ENCODE assay signal across 1 cellular context in the genomic region with DNA sequence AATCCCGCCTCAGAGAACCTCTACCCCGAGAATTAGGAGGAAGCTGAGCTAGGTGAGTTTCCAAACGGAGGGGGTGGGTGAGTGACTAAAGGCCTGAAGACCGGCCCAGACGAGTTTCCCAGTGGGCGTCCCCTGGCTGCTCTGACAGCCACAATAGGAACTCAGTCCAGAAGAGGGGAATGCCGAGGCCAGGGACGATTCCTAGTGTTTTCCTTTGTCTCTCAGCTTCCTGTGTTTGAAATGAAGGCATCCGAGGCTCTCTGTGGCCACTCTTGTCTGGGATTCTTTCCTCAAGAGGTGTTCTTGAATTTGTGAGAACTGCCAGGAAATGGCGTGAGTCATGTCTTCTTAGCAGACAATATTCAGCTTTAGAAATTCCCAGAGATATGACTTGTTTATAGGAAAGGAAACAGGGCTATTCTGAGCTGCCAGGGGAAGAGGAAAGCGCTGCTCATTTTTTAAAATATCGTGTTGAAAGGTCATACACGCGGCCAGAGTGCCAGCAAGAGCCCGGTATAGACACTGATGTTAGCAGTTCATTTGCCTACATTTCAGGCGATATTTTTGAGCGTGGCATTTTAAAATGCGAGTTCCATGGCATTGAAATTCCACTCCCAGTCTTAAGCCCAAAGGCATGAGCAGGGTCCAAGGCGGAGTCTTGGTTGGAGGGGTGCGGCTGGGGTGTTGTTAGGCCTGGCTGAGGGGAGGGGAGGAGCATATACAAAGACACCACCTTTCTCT.
TF ChIP-seq lines count a peak whose summit lies in the region.

No MANE protein-coding gene starts in this region.

TF ChIP-seq in GM12878, 131 proteins besides CTCF, POLR2A, EP300 and RAD21 (continued from another document and continues in another):
- TF ChIP-seq EZH2 (IDR thresholded peaks at IDR 0.05; ENCODE audit: borderline replicate concordance, control insufficient read depth, low read depth, low read length) (no peak), POLR2AphosphoS5 (IDR thresholded peaks at IDR 0.05; ENCODE audit: low read length) (peak; percentile 58; the same call in 1 of the 2 replicates), PAX5 (IDR thresholded peaks at IDR 0.05; ENCODE audit: borderline replicate concordance, low read depth, low read length) (no peak; the same call in 1 of the 2 replicates), ZNF24 (IDR thresholded peaks at IDR 0.05) (no peak), RUNX3 (IDR thresholded peaks at IDR 0.05; ENCODE audit: low read length) (peak; percentile 3; the same call in 1 of the 2 replicates), SIN3A (IDR thresholded peaks at IDR 0.05; ENCODE audit: low read depth, low read length) (no peak), TARDBP (IDR thresholded peaks at IDR 0.05; ENCODE audit: borderline replicate concordance) (no peak), BHLHE40 (IDR thresholded peaks at IDR 0.05; ENCODE audit: borderline replicate concordance in 1 of 2, low read depth in 2 of 2, low read length in 1 of 2) (peak in 1 of 2 experiments; percentile 22; a peak in 1 of 4 replicates), ATF7 (IDR thresholded peaks at IDR 0.05; ENCODE audit: low read depth) (no peak; the same call in 1 of the 2 replicates), CBFB (IDR thresholded peaks at IDR 0.05; ENCODE audit: low read depth) (no peak), NR2C2 (IDR thresholded peaks at IDR 0.05; ENCODE audit: borderline replicate concordance, control insufficient read depth, insufficient read length, low read depth) (no peak), ZBED1 (IDR thresholded peaks at IDR 0.05; ENCODE audit: borderline replicate concordance) (no peak), EGR1 (IDR thresholded peaks at IDR 0.05; ENCODE audit: borderline replicate concordance in 1 of 2, low read depth in 2 of 2, low read length in 2 of 2) (no peak), KLF5 (IDR thresholded peaks at IDR 0.05; ENCODE audit: partially characterized antibody) (no peak), MEF2A (IDR thresholded peaks at IDR 0.05; ENCODE audit: insufficient read depth, low read depth, low read length) (no peak), RBBP5 (conservative IDR thresholded peaks at IDR 0.05) (no peak), CHD4 (IDR thresholded peaks at IDR 0.05) (no peak), MTA3 (IDR thresholded peaks at IDR 0.05; ENCODE audit: borderline replicate concordance, low read length) (no peak), BRCA1 (IDR thresholded peaks at IDR 0.05; ENCODE audit: low read depth, low read length) (no peak), EED (IDR thresholded peaks at IDR 0.05; ENCODE audit: low read depth) (peak; percentile 81), DPF2 (IDR thresholded peaks at IDR 0.05) (0 out of 2 replicates have a peak, but pooled peaks have one; percentile 39), WRNIP1 (IDR thresholded peaks at IDR 0.05; ENCODE audit: borderline replicate concordance, low read depth, low read length) (no peak), CREM (IDR thresholded peaks at IDR 0.05; ENCODE audit: low read depth) (no peak), CEBPB (IDR thresholded peaks at IDR 0.05; ENCODE audit: borderline replicate concordance in 1 of 2, low read depth in 2 of 2, low read length in 2 of 2) (no peak), STAT1 (conservative IDR thresholded peaks at IDR 0.05) (no peak), JUNB (IDR thresholded peaks at IDR 0.05) (no peak; the same call in 1 of the 2 replicates), RAD51 (IDR thresholded peaks at IDR 0.05) (no peak), TCF7 (IDR thresholded peaks at IDR 0.05; ENCODE audit: borderline replicate concordance) (no peak), LARP7 (IDR thresholded peaks at IDR 0.05) (no peak)
- TF ChIP-seq, protein P1, sequence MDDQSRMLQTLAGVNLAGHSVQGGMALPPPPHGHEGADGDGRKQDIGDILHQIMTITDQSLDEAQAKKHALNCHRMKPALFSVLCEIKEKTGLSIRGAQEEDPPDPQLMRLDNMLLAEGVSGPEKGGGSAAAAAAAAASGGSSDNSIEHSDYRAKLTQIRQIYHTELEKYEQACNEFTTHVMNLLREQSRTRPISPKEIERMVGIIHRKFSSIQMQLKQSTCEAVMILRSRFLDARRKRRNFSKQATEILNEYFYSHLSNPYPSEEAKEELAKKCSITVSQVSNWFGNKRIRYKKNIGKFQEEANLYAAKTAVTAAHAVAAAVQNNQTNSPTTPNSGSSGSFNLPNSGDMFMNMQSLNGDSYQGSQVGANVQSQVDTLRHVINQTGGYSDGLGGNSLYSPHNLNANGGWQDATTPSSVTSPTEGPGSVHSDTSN (IDR thresholded peaks at IDR 0.05; ENCODE audit: insufficient replicate concordance, low read depth, low read length), result no peak
- TF ChIP-seq, protein P2, sequence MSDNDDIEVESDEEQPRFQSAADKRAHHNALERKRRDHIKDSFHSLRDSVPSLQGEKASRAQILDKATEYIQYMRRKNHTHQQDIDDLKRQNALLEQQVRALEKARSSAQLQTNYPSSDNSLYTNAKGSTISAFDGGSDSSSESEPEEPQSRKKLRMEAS (IDR thresholded peaks at IDR 0.05; ENCODE audit: low read depth, low read length), result no peak
- TF ChIP-seq, protein P3, sequence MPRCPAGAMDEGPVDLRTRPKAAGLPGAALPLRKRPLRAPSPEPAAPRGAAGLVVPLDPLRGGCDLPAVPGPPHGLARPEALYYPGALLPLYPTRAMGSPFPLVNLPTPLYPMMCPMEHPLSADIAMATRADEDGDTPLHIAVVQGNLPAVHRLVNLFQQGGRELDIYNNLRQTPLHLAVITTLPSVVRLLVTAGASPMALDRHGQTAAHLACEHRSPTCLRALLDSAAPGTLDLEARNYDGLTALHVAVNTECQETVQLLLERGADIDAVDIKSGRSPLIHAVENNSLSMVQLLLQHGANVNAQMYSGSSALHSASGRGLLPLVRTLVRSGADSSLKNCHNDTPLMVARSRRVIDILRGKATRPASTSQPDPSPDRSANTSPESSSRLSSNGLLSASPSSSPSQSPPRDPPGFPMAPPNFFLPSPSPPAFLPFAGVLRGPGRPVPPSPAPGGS (IDR thresholded peaks at IDR 0.05; ENCODE audit: borderline replicate concordance, insufficient read depth, low read depth, low read length, poor library complexity, severe bottlenecking), result no peak
- TF ChIP-seq, protein P4, sequence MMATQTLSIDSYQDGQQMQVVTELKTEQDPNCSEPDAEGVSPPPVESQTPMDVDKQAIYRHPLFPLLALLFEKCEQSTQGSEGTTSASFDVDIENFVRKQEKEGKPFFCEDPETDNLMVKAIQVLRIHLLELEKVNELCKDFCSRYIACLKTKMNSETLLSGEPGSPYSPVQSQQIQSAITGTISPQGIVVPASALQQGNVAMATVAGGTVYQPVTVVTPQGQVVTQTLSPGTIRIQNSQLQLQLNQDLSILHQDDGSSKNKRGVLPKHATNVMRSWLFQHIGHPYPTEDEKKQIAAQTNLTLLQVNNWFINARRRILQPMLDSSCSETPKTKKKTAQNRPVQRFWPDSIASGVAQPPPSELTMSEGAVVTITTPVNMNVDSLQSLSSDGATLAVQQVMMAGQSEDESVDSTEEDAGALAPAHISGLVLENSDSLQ (IDR thresholded peaks at IDR 0.05), result no peak
- TF ChIP-seq, protein P5, sequence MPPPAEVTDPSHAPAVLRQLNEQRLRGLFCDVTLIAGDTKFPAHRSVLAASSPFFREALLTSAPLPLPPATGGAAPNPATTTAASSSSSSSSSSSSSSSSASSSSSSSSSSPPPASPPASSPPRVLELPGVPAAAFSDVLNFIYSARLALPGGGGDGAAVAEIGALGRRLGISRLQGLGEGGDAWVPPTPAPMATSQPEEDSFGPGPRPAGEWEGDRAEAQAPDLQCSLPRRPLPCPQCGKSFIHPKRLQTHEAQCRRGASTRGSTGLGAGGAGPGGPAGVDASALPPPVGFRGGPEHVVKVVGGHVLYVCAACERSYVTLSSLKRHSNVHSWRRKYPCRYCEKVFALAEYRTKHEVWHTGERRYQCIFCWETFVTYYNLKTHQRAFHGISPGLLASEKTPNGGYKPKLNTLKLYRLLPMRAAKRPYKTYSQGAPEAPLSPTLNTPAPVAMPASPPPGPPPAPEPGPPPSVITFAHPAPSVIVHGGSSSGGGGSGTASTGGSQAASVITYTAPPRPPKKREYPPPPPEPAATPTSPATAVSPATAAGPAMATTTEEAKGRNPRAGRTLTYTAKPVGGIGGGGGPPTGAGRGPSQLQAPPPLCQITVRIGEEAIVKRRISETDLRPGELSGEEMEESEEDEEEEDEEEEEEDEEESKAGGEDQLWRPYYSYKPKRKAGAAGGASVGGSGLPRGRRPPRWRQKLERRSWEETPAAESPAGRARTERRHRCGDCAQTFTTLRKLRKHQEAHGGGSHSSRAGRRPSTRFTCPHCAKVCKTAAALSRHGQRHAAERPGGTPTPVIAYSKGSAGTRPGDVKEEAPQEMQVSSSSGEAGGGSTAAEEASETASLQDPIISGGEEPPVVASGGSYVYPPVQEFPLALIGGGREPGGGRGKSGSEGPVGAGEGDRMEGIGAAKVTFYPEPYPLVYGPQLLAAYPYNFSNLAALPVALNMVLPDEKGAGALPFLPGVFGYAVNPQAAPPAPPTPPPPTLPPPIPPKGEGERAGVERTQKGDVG (CRISPR knock-in tag; IDR thresholded peaks at IDR 0.05), result peak; percentile 94
- TF ChIP-seq, protein P6, sequence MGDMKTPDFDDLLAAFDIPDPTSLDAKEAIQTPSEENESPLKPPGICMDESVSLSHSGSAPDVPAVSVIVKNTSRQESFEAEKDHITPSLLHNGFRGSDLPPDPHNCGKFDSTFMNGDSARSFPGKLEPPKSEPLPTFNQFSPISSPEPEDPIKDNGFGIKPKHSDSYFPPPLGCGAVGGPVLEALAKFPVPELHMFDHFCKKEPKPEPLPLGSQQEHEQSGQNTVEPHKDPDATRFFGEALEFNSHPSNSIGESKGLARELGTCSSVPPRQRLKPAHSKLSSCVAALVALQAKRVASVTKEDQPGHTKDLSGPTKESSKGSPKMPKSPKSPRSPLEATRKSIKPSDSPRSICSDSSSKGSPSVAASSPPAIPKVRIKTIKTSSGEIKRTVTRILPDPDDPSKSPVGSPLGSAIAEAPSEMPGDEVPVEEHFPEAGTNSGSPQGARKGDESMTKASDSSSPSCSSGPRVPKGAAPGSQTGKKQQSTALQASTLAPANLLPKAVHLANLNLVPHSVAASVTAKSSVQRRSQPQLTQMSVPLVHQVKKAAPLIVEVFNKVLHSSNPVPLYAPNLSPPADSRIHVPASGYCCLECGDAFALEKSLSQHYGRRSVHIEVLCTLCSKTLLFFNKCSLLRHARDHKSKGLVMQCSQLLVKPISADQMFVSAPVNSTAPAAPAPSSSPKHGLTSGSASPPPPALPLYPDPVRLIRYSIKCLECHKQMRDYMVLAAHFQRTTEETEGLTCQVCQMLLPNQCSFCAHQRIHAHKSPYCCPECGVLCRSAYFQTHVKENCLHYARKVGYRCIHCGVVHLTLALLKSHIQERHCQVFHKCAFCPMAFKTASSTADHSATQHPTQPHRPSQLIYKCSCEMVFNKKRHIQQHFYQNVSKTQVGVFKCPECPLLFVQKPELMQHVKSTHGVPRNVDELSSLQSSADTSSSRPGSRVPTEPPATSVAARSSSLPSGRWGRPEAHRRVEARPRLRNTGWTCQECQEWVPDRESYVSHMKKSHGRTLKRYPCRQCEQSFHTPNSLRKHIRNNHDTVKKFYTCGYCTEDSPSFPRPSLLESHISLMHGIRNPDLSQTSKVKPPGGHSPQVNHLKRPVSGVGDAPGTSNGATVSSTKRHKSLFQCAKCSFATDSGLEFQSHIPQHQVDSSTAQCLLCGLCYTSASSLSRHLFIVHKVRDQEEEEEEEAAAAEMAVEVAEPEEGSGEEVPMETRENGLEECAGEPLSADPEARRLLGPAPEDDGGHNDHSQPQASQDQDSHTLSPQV (IDR thresholded peaks at IDR 0.05), result peak; percentile 99
- TF ChIP-seq, protein P7, sequence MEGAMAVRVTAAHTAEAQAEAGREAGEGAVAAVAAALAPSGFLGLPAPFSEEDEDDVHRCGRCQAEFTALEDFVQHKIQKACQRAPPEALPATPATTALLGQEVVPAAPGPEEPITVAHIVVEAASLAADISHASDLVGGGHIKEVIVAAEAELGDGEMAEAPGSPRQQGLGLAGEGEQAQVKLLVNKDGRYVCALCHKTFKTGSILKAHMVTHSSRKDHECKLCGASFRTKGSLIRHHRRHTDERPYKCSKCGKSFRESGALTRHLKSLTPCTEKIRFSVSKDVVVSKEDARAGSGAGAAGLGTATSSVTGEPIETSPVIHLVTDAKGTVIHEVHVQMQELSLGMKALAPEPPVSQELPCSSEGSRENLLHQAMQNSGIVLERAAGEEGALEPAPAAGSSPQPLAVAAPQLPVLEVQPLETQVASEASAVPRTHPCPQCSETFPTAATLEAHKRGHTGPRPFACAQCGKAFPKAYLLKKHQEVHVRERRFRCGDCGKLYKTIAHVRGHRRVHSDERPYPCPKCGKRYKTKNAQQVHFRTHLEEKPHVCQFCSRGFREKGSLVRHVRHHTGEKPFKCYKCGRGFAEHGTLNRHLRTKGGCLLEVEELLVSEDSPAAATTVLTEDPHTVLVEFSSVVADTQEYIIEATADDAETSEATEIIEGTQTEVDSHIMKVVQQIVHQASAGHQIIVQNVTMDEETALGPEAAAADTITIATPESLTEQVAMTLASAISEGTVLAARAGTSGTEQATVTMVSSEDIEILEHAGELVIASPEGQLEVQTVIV (IDR thresholded peaks at IDR 0.05; ENCODE audit: borderline replicate concordance, partially characterized antibody), result no peak
- TF ChIP-seq, protein P8, sequence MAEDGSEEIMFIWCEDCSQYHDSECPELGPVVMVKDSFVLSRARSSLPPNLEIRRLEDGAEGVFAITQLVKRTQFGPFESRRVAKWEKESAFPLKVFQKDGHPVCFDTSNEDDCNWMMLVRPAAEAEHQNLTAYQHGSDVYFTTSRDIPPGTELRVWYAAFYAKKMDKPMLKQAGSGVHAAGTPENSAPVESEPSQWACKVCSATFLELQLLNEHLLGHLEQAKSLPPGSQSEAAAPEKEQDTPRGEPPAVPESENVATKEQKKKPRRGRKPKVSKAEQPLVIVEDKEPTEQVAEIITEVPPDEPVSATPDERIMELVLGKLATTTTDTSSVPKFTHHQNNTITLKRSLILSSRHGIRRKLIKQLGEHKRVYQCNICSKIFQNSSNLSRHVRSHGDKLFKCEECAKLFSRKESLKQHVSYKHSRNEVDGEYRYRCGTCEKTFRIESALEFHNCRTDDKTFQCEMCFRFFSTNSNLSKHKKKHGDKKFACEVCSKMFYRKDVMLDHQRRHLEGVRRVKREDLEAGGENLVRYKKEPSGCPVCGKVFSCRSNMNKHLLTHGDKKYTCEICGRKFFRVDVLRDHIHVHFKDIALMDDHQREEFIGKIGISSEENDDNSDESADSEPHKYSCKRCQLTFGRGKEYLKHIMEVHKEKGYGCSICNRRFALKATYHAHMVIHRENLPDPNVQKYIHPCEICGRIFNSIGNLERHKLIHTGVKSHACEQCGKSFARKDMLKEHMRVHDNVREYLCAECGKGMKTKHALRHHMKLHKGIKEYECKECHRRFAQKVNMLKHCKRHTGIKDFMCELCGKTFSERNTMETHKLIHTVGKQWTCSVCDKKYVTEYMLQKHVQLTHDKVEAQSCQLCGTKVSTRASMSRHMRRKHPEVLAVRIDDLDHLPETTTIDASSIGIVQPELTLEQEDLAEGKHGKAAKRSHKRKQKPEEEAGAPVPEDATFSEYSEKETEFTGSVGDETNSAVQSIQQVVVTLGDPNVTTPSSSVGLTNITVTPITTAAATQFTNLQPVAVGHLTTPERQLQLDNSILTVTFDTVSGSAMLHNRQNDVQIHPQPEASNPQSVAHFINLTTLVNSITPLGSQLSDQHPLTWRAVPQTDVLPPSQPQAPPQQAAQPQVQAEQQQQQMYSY (CRISPR knock-in tag; IDR thresholded peaks at IDR 0.05), result peak; percentile 94
- TF ChIP-seq, protein P9, sequence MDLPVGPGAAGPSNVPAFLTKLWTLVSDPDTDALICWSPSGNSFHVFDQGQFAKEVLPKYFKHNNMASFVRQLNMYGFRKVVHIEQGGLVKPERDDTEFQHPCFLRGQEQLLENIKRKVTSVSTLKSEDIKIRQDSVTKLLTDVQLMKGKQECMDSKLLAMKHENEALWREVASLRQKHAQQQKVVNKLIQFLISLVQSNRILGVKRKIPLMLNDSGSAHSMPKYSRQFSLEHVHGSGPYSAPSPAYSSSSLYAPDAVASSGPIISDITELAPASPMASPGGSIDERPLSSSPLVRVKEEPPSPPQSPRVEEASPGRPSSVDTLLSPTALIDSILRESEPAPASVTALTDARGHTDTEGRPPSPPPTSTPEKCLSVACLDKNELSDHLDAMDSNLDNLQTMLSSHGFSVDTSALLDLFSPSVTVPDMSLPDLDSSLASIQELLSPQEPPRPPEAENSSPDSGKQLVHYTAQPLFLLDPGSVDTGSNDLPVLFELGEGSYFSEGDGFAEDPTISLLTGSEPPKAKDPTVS (IDR thresholded peaks at IDR 0.05; ENCODE audit: low read depth, low read length), result no peak
